Comparison of ENCODE assay signal across 1 cellular context in the genomic region with DNA sequence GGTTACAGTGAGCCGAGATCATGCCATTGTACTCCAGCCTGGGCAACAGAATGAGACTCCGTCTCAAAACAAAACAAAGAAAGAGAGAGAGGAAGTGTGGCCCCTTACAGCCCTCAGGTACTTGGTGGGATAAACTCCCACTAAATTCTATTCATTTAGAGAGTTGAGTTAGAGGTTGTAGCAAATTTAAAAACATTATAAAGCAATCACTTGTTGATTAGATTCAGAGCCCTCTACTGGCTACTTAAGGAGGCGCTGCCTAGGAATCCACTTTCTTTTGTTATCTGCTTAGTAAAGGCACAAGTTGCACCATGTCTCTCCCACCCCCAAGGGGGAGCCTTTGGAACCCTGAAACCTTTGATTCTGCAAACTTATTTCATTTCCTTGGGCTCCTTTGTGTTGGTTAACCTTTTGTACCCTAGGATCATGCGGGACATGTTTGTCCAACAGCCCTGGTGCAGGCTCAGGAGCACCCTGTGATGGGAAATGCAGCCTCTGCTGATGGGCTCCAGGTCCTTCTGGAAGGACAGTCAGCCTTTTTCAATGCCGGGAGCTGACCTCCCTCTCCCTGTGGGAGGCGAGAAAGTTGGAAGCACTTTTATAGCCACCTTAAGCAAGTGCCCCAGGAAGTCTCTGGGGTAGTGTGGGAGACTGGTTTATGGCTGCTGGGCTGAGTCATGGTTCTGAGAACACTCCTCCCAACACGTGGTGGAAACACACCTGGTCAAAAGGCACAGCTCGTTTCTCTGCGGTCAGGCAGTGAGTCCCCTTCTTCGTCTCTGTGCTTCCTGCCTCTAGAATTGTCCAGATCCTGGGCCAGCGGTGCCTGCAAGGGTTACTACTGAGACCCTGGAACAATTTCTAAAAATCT.
TF ChIP-seq lines count a peak whose summit lies in the region.

No MANE protein-coding gene starts in this region.

TF ChIP-seq in GM12878, 131 proteins besides CTCF, POLR2A, EP300 and RAD21 (continued from another document):
- TF ChIP-seq, protein P1, sequence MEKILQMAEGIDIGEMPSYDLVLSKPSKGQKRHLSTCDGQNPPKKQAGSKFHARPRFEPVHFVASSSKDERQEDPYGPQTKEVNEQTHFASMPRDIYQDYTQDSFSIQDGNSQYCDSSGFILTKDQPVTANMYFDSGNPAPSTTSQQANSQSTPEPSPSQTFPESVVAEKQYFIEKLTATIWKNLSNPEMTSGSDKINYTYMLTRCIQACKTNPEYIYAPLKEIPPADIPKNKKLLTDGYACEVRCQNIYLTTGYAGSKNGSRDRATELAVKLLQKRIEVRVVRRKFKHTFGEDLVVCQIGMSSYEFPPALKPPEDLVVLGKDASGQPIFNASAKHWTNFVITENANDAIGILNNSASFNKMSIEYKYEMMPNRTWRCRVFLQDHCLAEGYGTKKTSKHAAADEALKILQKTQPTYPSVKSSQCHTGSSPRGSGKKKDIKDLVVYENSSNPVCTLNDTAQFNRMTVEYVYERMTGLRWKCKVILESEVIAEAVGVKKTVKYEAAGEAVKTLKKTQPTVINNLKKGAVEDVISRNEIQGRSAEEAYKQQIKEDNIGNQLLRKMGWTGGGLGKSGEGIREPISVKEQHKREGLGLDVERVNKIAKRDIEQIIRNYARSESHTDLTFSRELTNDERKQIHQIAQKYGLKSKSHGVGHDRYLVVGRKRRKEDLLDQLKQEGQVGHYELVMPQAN (conservative IDR thresholded peaks at IDR 0.05), result 0 out of 2 replicates have a peak, but pooled peaks have one; percentile 20
- peak; percentile 36 for TF ChIP-seq NR2F1 (conservative IDR thresholded peaks at IDR 0.05)
